14 cellular contexts compared by ENCODE assay signal in the genomic region with DNA sequence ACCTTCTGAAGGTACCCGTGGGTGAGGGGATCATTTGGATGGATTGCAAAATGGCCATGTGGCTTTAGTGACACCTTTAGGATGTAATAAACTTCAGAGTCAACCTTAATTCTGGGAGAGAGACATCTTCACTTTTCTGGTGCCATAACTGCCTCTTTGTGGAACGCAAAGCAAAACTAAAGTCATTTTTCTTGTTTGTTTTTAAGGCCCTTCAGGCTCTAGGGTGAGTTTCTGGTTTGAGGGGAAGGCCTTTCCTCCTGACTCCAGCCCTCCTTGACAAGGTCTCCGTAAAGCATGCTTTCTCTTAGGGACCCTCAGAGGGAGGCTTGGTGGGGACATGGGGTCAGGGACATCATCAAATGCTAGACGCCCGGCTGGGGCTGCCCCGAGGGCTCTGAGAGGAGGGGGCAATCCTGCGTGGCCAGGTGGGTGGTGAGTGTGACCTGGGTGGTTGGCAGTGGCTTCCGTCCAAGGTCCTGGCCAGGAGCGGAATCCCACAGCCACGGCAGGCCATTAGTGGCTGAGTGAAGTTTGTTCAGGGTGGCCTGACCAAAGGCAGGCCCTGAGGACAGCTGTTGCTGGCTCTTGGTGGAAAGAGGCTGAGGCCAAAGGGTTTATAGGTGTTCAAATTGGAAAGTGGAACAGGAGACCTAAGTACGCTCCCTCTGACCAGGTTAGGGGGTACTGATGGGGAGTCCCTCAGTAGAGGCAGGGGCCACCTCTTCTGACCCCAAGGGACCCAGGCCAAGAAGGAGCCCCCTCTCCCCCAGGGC.
DNase-seq lines count a peak whose midpoint lies in the region; ATAC-seq and TF ChIP-seq lines count a peak whose summit lies in the region.
"Had no signal": no experiment of that assay in that cellular context is flagged by ENCODE, and none has a peak within 500 bp of the region (broad histone marks: within the 10 kb centered on the region; RNA-seq: fewer than 3 reads in every experiment).

No MANE protein-coding gene starts in this region.

- intact Hi-C loops in body of pancreas (cut with DNase I) = no loop called here

- 77 to 91% methylated on average over 10 to 11 of the region's 11 CpGs for WGBS in body of pancreas, 2 donors
- 88% methylated on average over 7 of the region's 11 CpGs for WGBS in suprapubic skin

- H3K27ac ChIP-seq in body of pancreas (no peak overlapping the region), suprapubic skin (peak overlapping the region; percentile 84)

- H3K36me3 ChIP-seq in body of pancreas (replicated peaks in 1 of 2; ENCODE audit: insufficient read depth in 1 of 2, low read depth in 2 of 2) (no peaks in the 10 kb centered on the region), suprapubic skin (no peaks in the 10 kb centered on the region)
- H3K36me3 ChIP-seq: transverse colon had no signal

- no peak for ATAC-seq in body of pancreas
- ATAC-seq in GM18909 (IDR thresholded peaks at IDR 0.05; ENCODE audit: poor library complexity, unreplicated experiment) = no peak
- ATAC-seq: right cardiac atrium had no signal

- no peaks in the 10 kb centered on the region for H3K9me3 ChIP-seq in body of pancreas
- H3K9me3 ChIP-seq in suprapubic skin = no peaks in the 10 kb centered on the region

- no peak for TF ChIP-seq EP300 in suprapubic skin (IDR thresholded peaks at IDR 0.05)

- TF ChIP-seq CTCF in body of pancreas (IDR thresholded peaks at IDR 0.05) (no peak), suprapubic skin (IDR thresholded peaks at IDR 0.05) (no peak)

- H3K4me3 ChIP-seq in body of pancreas = no peak overlapping the region
- no peak overlapping the region for H3K4me3 ChIP-seq in suprapubic skin
- H3K4me3 ChIP-seq: hepatocyte, transverse colon had no signal

- DNase-seq in activated T-cell treated with anti-CD3 and anti-CD28 coated beads, Interleukin-2, amount 50 U/mL, for 1 hour = peak; percentile 10
- no peak for DNase-seq in activated T-cell treated with anti-CD3 and anti-CD28 coated beads for 4 hours
- DNase-seq in body of pancreas = peak in 3 of 4 donors; percentile 0 to 4 (median 2)
- peak; percentile 66 for DNase-seq in myocyte (ENCODE audit: low read depth)
- DNase-seq in suprapubic skin (ENCODE audit: low spot score in 2 of 2) = peak; percentile 63 to 65
- DNase-seq in DMS79 (lab: John Stamatoyannopoulos, UW) = no peak
- no peak for DNase-seq in SHP77 (lab: John Stamatoyannopoulos, UW)
- DNase-seq: DMS153, MM.1S, OCI-M1 had no signal

- no peak for TF ChIP-seq POLR2A in body of pancreas (IDR thresholded peaks at IDR 0.05)
- no peak for TF ChIP-seq POLR2A in suprapubic skin (IDR thresholded peaks at IDR 0.05)

- H3K27me3 ChIP-seq in body of pancreas (no peaks in the 10 kb centered on the region), suprapubic skin (no peaks in the 10 kb centered on the region)
- H3K27me3 ChIP-seq: hepatocyte, transverse colon had no signal

- H3K4me1 ChIP-seq in body of pancreas = no peaks in the 10 kb centered on the region
- H3K4me1 ChIP-seq in suprapubic skin = peaks cover 56% of the 10 kb centered on the region

Comparison
In these comparisons a context has a peak if more than half of its experiments do, and no peak if none do; other contexts are left out.
1. DNase-seq: peak in activated T-cell treated with anti-CD3 and anti-CD28 coated beads, Interleukin-2, amount 50 U/mL, for 1 hour (single experiment), body of pancreas (3 of 4), myocyte (single experiment) and suprapubic skin (2 of 2); none in activated T-cell treated with anti-CD3 and anti-CD28 coated beads for 4 hours (single experiment), DMS79 (single experiment) and SHP77 (0 of 2).